Comparison of ENCODE assay signal across 1 cellular context in the genomic region with DNA sequence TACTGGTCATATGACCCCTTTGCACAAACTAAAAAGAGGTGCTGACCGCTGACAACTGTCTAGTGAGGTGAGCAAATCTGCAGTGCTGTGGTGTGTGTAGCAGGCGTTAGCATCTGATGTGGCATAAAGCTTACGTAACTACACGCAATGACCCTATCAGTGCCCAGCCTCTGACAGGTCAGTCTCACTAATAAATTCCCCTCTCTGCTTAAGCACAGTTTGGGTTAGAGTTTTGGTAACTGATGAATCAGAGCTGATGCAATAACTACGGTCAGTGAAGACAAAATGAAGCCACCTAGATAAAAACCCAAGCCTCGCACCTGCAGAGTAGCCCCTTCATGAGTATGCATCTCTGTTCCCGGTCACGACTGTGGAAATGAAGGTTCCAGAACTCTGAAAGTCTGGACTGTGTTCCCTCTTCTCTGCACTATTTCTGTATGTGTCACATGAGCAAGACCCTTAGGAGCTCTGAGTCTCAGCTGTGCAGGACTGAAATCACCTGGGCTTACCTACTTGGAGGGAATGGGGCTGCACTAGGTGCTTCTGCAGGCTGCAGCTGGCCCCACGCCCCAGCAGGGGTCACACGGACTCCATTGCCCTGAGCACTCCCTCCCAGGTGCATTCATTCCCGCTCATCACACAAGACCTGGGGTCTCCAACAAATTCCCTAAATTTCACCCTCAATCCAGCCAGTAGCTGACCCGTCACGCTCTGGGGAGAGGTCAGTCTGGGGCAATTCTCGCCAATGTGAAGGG.
TF ChIP-seq lines count a peak whose summit lies in the region.

No MANE protein-coding gene starts in this region.

TF ChIP-seq in K562, 482 proteins besides CTCF, POLR2A, EP300 and RAD21:
- TF ChIP-seq MEIS2 (IDR thresholded peaks at IDR 0.05; ENCODE audit: partially characterized antibody) (peak; percentile 20), CEBPG (CRISPR knock-in tag; IDR thresholded peaks at IDR 0.05) (no peak), CEBPG (tag; conservative IDR thresholded peaks at IDR 0.05 in 1 of 2, IDR thresholded peaks at IDR 0.05 in 1 of 2) (peak; percentile 61 to 85), HDAC8 (tag; IDR thresholded peaks at IDR 0.05) (no peak), ETV5 (CRISPR knock-in tag; IDR thresholded peaks at IDR 0.05; ENCODE audit: low read depth) (no peak), MCM5 (IDR thresholded peaks at IDR 0.05; ENCODE audit: low read depth) (no peak), DPF2 (IDR thresholded peaks at IDR 0.05) (no peak), CEBPB (tag; IDR thresholded peaks at IDR 0.05) (0 out of 2 replicates have a peak, but pooled peaks have one; percentile 25), ZKSCAN1 (IDR thresholded peaks at IDR 0.05; ENCODE audit: low read depth, low read length) (no peak), JUND (IDR thresholded peaks at IDR 0.05; ENCODE audit: borderline replicate concordance, low read depth, low read length) (peak; percentile 4; the same call in 1 of the 2 replicates), JUND (tag; IDR thresholded peaks at IDR 0.05; ENCODE audit: borderline replicate concordance, low read depth, low read length) (no peak; the same call in 2 of the 3 replicates), FOSL1 (tag; conservative IDR thresholded peaks at IDR 0.05) (peak; percentile 50; the same call in 1 of the 2 replicates), ZNF41 (CRISPR knock-in tag; conservative IDR thresholded peaks at IDR 0.05) (no peak)
- TF ChIP-seq, protein P1, sequence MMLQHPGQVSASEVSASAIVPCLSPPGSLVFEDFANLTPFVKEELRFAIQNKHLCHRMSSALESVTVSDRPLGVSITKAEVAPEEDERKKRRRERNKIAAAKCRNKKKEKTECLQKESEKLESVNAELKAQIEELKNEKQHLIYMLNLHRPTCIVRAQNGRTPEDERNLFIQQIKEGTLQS (IDR thresholded peaks at IDR 0.05), result peak; percentile 70; the same call in 1 of the 2 replicates
- TF ChIP-seq, protein P1 (CRISPR knock-in tag; conservative IDR thresholded peaks at IDR 0.05), result no peak
- TF ChIP-seq, protein P2, sequence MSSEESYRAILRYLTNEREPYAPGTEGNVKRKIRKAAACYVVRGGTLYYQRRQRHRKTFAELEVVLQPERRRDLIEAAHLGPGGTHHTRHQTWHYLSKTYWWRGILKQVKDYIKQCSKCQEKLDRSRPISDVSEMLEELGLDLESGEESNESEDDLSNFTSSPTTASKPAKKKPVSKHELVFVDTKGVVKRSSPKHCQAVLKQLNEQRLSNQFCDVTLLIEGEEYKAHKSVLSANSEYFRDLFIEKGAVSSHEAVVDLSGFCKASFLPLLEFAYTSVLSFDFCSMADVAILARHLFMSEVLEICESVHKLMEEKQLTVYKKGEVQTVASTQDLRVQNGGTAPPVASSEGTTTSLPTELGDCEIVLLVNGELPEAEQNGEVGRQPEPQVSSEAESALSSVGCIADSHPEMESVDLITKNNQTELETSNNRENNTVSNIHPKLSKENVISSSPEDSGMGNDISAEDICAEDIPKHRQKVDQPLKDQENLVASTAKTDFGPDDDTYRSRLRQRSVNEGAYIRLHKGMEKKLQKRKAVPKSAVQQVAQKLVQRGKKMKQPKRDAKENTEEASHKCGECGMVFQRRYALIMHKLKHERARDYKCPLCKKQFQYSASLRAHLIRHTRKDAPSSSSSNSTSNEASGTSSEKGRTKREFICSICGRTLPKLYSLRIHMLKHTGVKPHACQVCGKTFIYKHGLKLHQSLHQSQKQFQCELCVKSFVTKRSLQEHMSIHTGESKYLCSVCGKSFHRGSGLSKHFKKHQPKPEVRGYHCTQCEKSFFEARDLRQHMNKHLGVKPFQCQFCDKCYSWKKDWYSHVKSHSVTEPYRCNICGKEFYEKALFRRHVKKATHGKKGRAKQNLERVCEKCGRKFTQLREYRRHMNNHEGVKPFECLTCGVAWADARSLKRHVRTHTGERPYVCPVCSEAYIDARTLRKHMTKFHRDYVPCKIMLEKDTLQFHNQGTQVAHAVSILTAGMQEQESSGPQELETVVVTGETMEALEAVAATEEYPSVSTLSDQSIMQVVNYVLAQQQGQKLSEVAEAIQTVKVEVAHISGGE (CRISPR knock-in tag; IDR thresholded peaks at IDR 0.05), result no peak
